ENCODE assay signal across 10 cellular contexts in genomic region chr11:10526974-10527918, GRCh38. TPM values are rescaled to one million over a fixed set of nuclear protein-coding genes. Genes with fewer than 3 reads are reported as not detected.
DNase-seq lines count a peak whose midpoint lies in the region; ATAC-seq and TF ChIP-seq lines count a peak whose summit lies in the region.
"Had no signal": no experiment of that assay in that cellular context is flagged by ENCODE, and none has a peak within 500 bp of the region (broad histone marks: within the 10 kb centered on the region; RNA-seq: fewer than 3 reads in every experiment).

No MANE protein-coding gene starts in this region.

- H3K27me3 ChIP-seq in brain microvascular endothelial cell (replicated peaks) (no peaks in the 10 kb centered on the region), smooth muscle cell (ENCODE audit: low read depth) (no peaks in the 10 kb centered on the region)
- H3K27me3 ChIP-seq: upper lobe of right lung had no signal

- no peak overlapping the region for H3K4me3 ChIP-seq in brain microvascular endothelial cell (ENCODE audit: low read depth, low read length)
- H3K4me3 ChIP-seq in smooth muscle cell: no peak overlapping the region
- H3K4me3 ChIP-seq: upper lobe of right lung had no signal

- H3K9me3 ChIP-seq in smooth muscle cell (replicated peaks; ENCODE audit: low read depth): no peaks in the 10 kb centered on the region
- H3K9me3 ChIP-seq: upper lobe of right lung had no signal

- ATAC-seq in GM19463 (IDR thresholded peaks at IDR 0.05; ENCODE audit: unreplicated experiment) (peak; percentile 87), HG03175 (IDR thresholded peaks at IDR 0.05; ENCODE audit: unreplicated experiment) (peak; percentile 70)
- ATAC-seq: upper lobe of right lung had no signal

- peak overlapping the region; percentile 47 for H3K4me2 ChIP-seq in smooth muscle cell

- no peaks in the 10 kb centered on the region for H4K20me1 ChIP-seq in smooth muscle cell (ENCODE audit: low read depth)

- no peak overlapping the region for H2AFZ ChIP-seq in smooth muscle cell (ENCODE audit: low read depth)

- DNase-seq in brain microvascular endothelial cell (no peak), smooth muscle cell (lab: John Stamatoyannopoulos, UW; ENCODE audit: unreplicated experiment) (no peak), DMS 273 treated with DMSO at 0.1 percent for 48 hours (lab: John Stamatoyannopoulos, UW) (no peak), SIG-M5 treated with dmso at 0.1 percent for 504 hours (lab: John Stamatoyannopoulos, UW; ENCODE audit: unreplicated experiment) (no peak), NCI-H2196 (lab: John Stamatoyannopoulos, UW; ENCODE audit: unreplicated experiment) (no peak), mucosa of gallbladder (ENCODE audit: low spot score) (no peak)
- DNase-seq: upper lobe of right lung had no signal

- no peaks in the 10 kb centered on the region for H3F3A ChIP-seq in smooth muscle cell (ENCODE audit: low read depth)

- no peaks in the 10 kb centered on the region for H3K79me2 ChIP-seq in smooth muscle cell (ENCODE audit: low read depth)

- peaks cover 12% of the 10 kb centered on the region for H3K36me3 ChIP-seq in brain microvascular endothelial cell (replicated peaks)
- H3K36me3 ChIP-seq in smooth muscle cell (ENCODE audit: low read depth): peaks cover 20% of the 10 kb centered on the region

- H3K27ac ChIP-seq in brain microvascular endothelial cell (peak overlapping the region; percentile 75), smooth muscle cell (ENCODE audit: low read depth) (peak overlapping the region; percentile 64)
- H3K27ac ChIP-seq: upper lobe of right lung had no signal

- no peak overlapping the region for H3K9ac ChIP-seq in smooth muscle cell (ENCODE audit: low read depth)

- 85% methylated on average over 6 of the region's 6 CpGs for WGBS in smooth muscle cell (ENCODE audit: low lambda C conversion rate)

- H3K4me1 ChIP-seq in smooth muscle cell (ENCODE audit: low read depth): no peaks in the 10 kb centered on the region
- H3K4me1 ChIP-seq: upper lobe of right lung had no signal

- TF ChIP-seq CTCF in brain microvascular endothelial cell (IDR thresholded peaks at IDR 0.05; ENCODE audit: low read depth, low read length, missing control alignments) (no peak), smooth muscle cell (IDR thresholded peaks at IDR 0.05; ENCODE audit: borderline replicate concordance, insufficient read depth, poor library complexity, severe bottlenecking) (no peak)

- in situ Hi-C loops in brain microvascular endothelial cell (cut with HindIII; ENCODE audit: low pct_ligation_motif_present, low sequenced_read_pairs): no loop called here

RNA-seq across cellular contexts. Expression of gene RNF141, which starts 13.7 kb away (rescaled TPM):
- total RNA-seq in smooth muscle cell: 24.4 and 26.6 TPM in 2 replicates
- 16.2 and 26.1 TPM in 2 replicates for polyA plus RNA-seq in smooth muscle cell
- total RNA-seq in mucosa of gallbladder: 45.1 TPM

RNA-seq across cellular contexts. Expression of gene LYVE1, which starts 41.2 kb away (rescaled TPM):
- total RNA-seq in smooth muscle cell (not detected in 2 replicates), mucosa of gallbladder (19.7 TPM)
- not detected in 2 replicates for polyA plus RNA-seq in smooth muscle cell
- polyA plus RNA-seq: H1 had no signal

Comparison
In these comparisons a context has a peak if more than half of its experiments do, and no peak if none do; other contexts are left out.
1. RNA of gene LYVE1, which starts 41.2 kb away (total RNA-seq): 19.7 TPM in mucosa of gallbladder (single experiment); not detected in smooth muscle cell; every median in the first group is over 10 times any median in the second.